28 cellular contexts compared by ENCODE assay signal in genomic region chr2:62881162-62881795, GRCh38.
"Had no signal": no experiment of that assay in that cellular context is flagged by ENCODE, and none has a peak within 500 bp of the region (broad histone marks: within the 10 kb centered on the region; RNA-seq: fewer than 3 reads in every experiment).

No MANE protein-coding gene starts in this region.

- H3K9me3 ChIP-seq: ovary, psoas muscle, suprapubic skin, testis, tibial artery, transverse colon, upper lobe of right lung, uterus had no signal

- H3K36me3 ChIP-seq: ovary, uterus had no signal

- H3K4me3 ChIP-seq: neural progenitor cell, ovary, psoas muscle, skin epidermis, smooth muscle cell, spleen, suprapubic skin, testis, tibial artery, transverse colon, upper lobe of right lung, uterus had no signal

- H3K4me1 ChIP-seq: neural progenitor cell, parathyroid adenoma, psoas muscle, spleen, testis, tibial artery, transverse colon, upper lobe of right lung, uterus had no signal

- H3K27ac ChIP-seq: neural progenitor cell, ovary, parathyroid adenoma, psoas muscle, skin epidermis, spleen, suprapubic skin, testis, tibial artery, transverse colon, upper lobe of right lung, uterus had no signal

- ATAC-seq: natural killer cell; psoas muscle; right cardiac atrium; sciatic nerve; stimulated activated memory B cell treated with anti-CD40 and anti-IgM and Interleukin-4, amounts not matched to agents 10 μg/mL and 1 μg/mL and 100 μg/mL, for 72 hours; stimulated activated naive CD8-positive, alpha-beta T cell treated with anti-CD3 and anti-CD28 coated beads, Interleukin-15, amount 100 ng/mL, for 72 hours; stimulated activated naive CD8-positive, alpha-beta T cell treated with anti-CD3 and anti-CD28 coated beads, Interleukin-15, Interleukin-2, amounts not matched to agents 100 U/mL and 50 U/mL, for 24 hours; upper lobe of right lung had no signal

- H3K27me3 ChIP-seq: neural progenitor cell, ovary, spleen, suprapubic skin, testis, tibial artery, transverse colon, upper lobe of right lung, uterus had no signal

- DNase-seq: natural killer cell; occipital lobe; ovary; posterior cingulate gyrus; psoas muscle; right cardiac atrium; spleen; stimulated activated CD4-positive, alpha-beta T cell treated with anti-CD3 and anti-CD28 coated beads, Interleukin-12 subunit alpha, Interleukin-12 subunit beta, amount 100 ng/mL, for 4 hours; stimulated activated CD4-positive, alpha-beta T cell treated with anti-CD3 and anti-CD28 coated beads, Interleukin-1b, Interleukin-23, amount 100 ng/mL, for 48 hours; stimulated activated CD4-positive, alpha-beta T cell treated with anti-CD3 and anti-CD28 coated beads, Interleukin-4, amount 100 ng/mL, for 1 hour; stimulated activated CD4-positive, alpha-beta T cell treated with anti-CD3 and anti-CD28 coated beads, Interleukin-4, amount 100 ng/mL, for 4 hours; stimulated activated CD8-positive, alpha-beta memory T cell treated with anti-CD3 and anti-CD28 coated beads, Interleukin-4, amount 100 ng/mL, for 48 hours; stimulated activated naive CD4-positive, alpha-beta T cell; stimulated activated naive CD8-positive, alpha-beta T cell treated with anti-CD3 and anti-CD28 coated beads, Interleukin-15, amount 100 ng/mL, for 72 hours; stimulated activated naive CD8-positive, alpha-beta T cell treated with anti-CD3 and anti-CD28 coated beads, Interleukin-15, Interleukin-2, amounts not matched to agents 100 U/mL and 50 U/mL, for 24 hours; substantia nigra; testis; tibial artery; transverse colon; upper lobe of right lung; uterus had no signal
